ENCODE assay signal across 19 cellular contexts in genomic region chr1:203619091-203619780, GRCh38. TPM values are rescaled to one million over a fixed set of nuclear protein-coding genes. Genes with fewer than 3 reads are reported as not detected.
DNase-seq lines count a peak whose midpoint lies in the region; ATAC-seq, FAIRE-seq and TF ChIP-seq lines count a peak whose summit lies in the region.
"Had no signal": no experiment of that assay in that cellular context is flagged by ENCODE, and none has a peak within 500 bp of the region (broad histone marks: within the 10 kb centered on the region; RNA-seq: fewer than 3 reads in every experiment).

No MANE protein-coding gene starts in this region.

- intact Hi-C loops in activated CD4-positive, alpha-beta T cell treated with anti-CD3 and anti-CD28 coated beads, Interleukin-2, amount 10 ng/mL, durations not matched to agents 24 days and 14 days (cut with micrococcal nuclease): no loop called here

- H3K4me1 ChIP-seq in SJSA1 (replicated peaks) (peaks cover 46% of the 10 kb centered on the region), upper lobe of left lung (no peaks in the 10 kb centered on the region)

- no peak for TF ChIP-seq CTCF in nephron (IDR thresholded peaks at IDR 0.05; ENCODE audit: unreplicated experiment in 3 of 3)
- no peak for TF ChIP-seq CTCF in type B pancreatic cell (conservative IDR thresholded peaks at IDR 0.05)
- TF ChIP-seq CTCF in upper lobe of left lung (IDR thresholded peaks at IDR 0.05): no peak

- H3K27me3 ChIP-seq in SJSA1 (replicated peaks) (no peaks in the 10 kb centered on the region), upper lobe of left lung (no peaks in the 10 kb centered on the region)

- H3K27ac Mint-ChIP-seq in activated CD4-positive, alpha-beta T cell treated with anti-CD3 and anti-CD28 coated beads, Interleukin-2, amount 10 ng/mL, durations not matched to agents 24 days and 14 days: peak overlapping the region; percentile 31
- H3K27ac Mint-ChIP-seq in nephron: peak overlapping the region; percentile 69 to 90 (median 85)
- H3K27ac Mint-ChIP-seq in type B pancreatic cell: peak overlapping the region; percentile 45
- H3K27ac Mint-ChIP-seq: CD4-positive, alpha-beta T cell; GM23338 had no signal

- H3K27ac ChIP-seq in SJSA1: peak overlapping the region; percentile 43
- H3K27ac ChIP-seq in upper lobe of left lung: no peak overlapping the region
- H3K27ac ChIP-seq: 22Rv1, A549, C4-2B had no signal

- FAIRE-seq in GM19239 (lab: Jason Lieb, UNC): no peak
- FAIRE-seq: A549, H54 had no signal

- no peaks in the 10 kb centered on the region for H3K36me3 ChIP-seq in SJSA1
- no peaks in the 10 kb centered on the region for H3K36me3 ChIP-seq in upper lobe of left lung

- H3K36me3 Mint-ChIP-seq in activated CD4-positive, alpha-beta T cell treated with anti-CD3 and anti-CD28 coated beads, Interleukin-2, amount 10 ng/mL, durations not matched to agents 24 days and 14 days (ENCODE audit: low read depth): no peaks in the 10 kb centered on the region
- H3K36me3 Mint-ChIP-seq in nephron (ENCODE audit: low read depth): no peaks in the 10 kb centered on the region
- no peaks in the 10 kb centered on the region for H3K36me3 Mint-ChIP-seq in type B pancreatic cell

- H3K4me3 Mint-ChIP-seq in activated CD4-positive, alpha-beta T cell treated with anti-CD3 and anti-CD28 coated beads, Interleukin-2, amount 10 ng/mL, durations not matched to agents 24 days and 14 days: no peak overlapping the region
- H3K4me3 Mint-ChIP-seq in nephron: no peak overlapping the region
- H3K4me3 Mint-ChIP-seq in type B pancreatic cell: no peak overlapping the region
- H3K4me3 Mint-ChIP-seq: CD4-positive, alpha-beta T cell; GM23338 had no signal

- H3K9me3 ChIP-seq in SJSA1 (replicated peaks) (no peaks in the 10 kb centered on the region), upper lobe of left lung (no peaks in the 10 kb centered on the region)
- H3K9me3 ChIP-seq: A549 had no signal

- no peak for TF ChIP-seq EP300 in upper lobe of left lung (IDR thresholded peaks at IDR 0.05)

- no peak overlapping the region for H3K4me3 ChIP-seq in SJSA1
- no peak overlapping the region for H3K4me3 ChIP-seq in upper lobe of left lung
- H3K4me3 ChIP-seq: A549, GM23338 had no signal

- DNase-seq in activated CD4-positive, alpha-beta T cell treated with anti-CD3 and anti-CD28 coated beads, Interleukin-2, amount 10 ng/mL, durations not matched to agents 24 days and 14 days: no peak
- no peak for DNase-seq in activated CD4-positive, alpha-beta T cell treated with anti-CD3 and anti-CD28 coated beads, Interleukin-2, amount 50 U/mL, for 1 hour
- DNase-seq in SJSA1 (ENCODE audit: low read depth in 1 of 2, low spot score in 2 of 2): peak; percentile 95 to 99
- DNase-seq in type B pancreatic cell (ENCODE audit: extremely low spot score, unreplicated experiment): no peak
- no peak for DNase-seq in GM19239 (ENCODE audit: insufficient read length, low spot score)
- no peak for DNase-seq in iPS-NIHi11 (ENCODE audit: low spot score)
- DNase-seq in upper lobe of left lung: no peak
- DNase-seq: AML-193; CD4-positive, alpha-beta T cell; DMS153; DMS79; GF-D8; HCEC 1CT had no signal

- ATAC-seq in upper lobe of left lung (ENCODE audit: low FRiP score in 2 of 2): no peak
- ATAC-seq: A549, GM23338 had no signal

- H3K9me3 Mint-ChIP-seq in activated CD4-positive, alpha-beta T cell treated with anti-CD3 and anti-CD28 coated beads, Interleukin-2, amount 10 ng/mL, durations not matched to agents 24 days and 14 days: peaks cover 7% of the 10 kb centered on the region
- H3K9me3 Mint-ChIP-seq in nephron (no peaks in the 10 kb centered on the region), type B pancreatic cell (no peaks in the 10 kb centered on the region)
- H3K9me3 Mint-ChIP-seq: CD4-positive, alpha-beta T cell; GM23338 had no signal

- WGBS in upper lobe of left lung, 2 donors: 81 to 83% methylated on average over 2 of the region's 2 CpGs

- no peak for TF ChIP-seq POLR2A in upper lobe of left lung (IDR thresholded peaks at IDR 0.05)

- no peaks in the 10 kb centered on the region for H3K27me3 Mint-ChIP-seq in activated CD4-positive, alpha-beta T cell treated with anti-CD3 and anti-CD28 coated beads, Interleukin-2, amount 10 ng/mL, durations not matched to agents 24 days and 14 days
- peaks cover 2% of the 10 kb centered on the region for H3K27me3 Mint-ChIP-seq in nephron (ENCODE audit: low read depth)
- H3K27me3 Mint-ChIP-seq in type B pancreatic cell: no peaks in the 10 kb centered on the region
- H3K27me3 Mint-ChIP-seq: CD4-positive, alpha-beta T cell had no signal

- peaks cover 47% of the 10 kb centered on the region for H3K4me1 Mint-ChIP-seq in activated CD4-positive, alpha-beta T cell treated with anti-CD3 and anti-CD28 coated beads, Interleukin-2, amount 10 ng/mL, durations not matched to agents 24 days and 14 days
- H3K4me1 Mint-ChIP-seq in nephron (peaks cover 44% of the 10 kb centered on the region), type B pancreatic cell (ENCODE audit: unreplicated experiment) (peaks cover 36% of the 10 kb centered on the region)

RNA-seq across cellular contexts. Expression of gene ATP2B4, which starts 7.4 kb away (rescaled TPM):
- 32.7 and 33.5 TPM in 2 replicates for total RNA-seq in activated CD4-positive, alpha-beta T cell treated with anti-CD3 and anti-CD28 coated beads, Interleukin-2, amount 10 ng/mL, durations not matched to agents 24 days and 14 days
- total RNA-seq in SJSA1 (2014; rRNA removed; shearing (Covaris generic)): 67.1 and 80.5 TPM in 2 replicates
- total RNA-seq in type B pancreatic cell (ENCODE audit: low replicate concordance) (89.6 and 91.6 TPM in 2 replicates), upper lobe of left lung (100 to 1,000 TPM in 2 of 6 donors, 10 to 100 TPM in 4; 54.0 to 152 (median 90.5) TPM)

Comparison
In these comparisons a context has a peak if more than half of its experiments do, and no peak if none do; other contexts are left out.
1. DNase-seq: peak in SJSA1 (2 of 2); none in activated CD4-positive, alpha-beta T cell treated with anti-CD3 and anti-CD28 coated beads, Interleukin-2, amount 10 ng/mL, durations not matched to agents 24 days and 14 days (single experiment), activated CD4-positive, alpha-beta T cell treated with anti-CD3 and anti-CD28 coated beads, Interleukin-2, amount 50 U/mL, for 1 hour (single experiment), type B pancreatic cell (single experiment), GM19239 (single experiment), iPS-NIHi11 (single experiment) and upper lobe of left lung (0 of 2).
2. H3K27ac Mint-ChIP-seq: peak in every context shown above with its lines; median percentile 85 in nephron; 45 in type B pancreatic cell; 31 in activated CD4-positive, alpha-beta T cell treated with anti-CD3 and anti-CD28 coated beads, Interleukin-2, amount 10 ng/mL, durations not matched to agents 24 days and 14 days.